Comparison of ENCODE assay signal across 17 cellular contexts in the genomic region with DNA sequence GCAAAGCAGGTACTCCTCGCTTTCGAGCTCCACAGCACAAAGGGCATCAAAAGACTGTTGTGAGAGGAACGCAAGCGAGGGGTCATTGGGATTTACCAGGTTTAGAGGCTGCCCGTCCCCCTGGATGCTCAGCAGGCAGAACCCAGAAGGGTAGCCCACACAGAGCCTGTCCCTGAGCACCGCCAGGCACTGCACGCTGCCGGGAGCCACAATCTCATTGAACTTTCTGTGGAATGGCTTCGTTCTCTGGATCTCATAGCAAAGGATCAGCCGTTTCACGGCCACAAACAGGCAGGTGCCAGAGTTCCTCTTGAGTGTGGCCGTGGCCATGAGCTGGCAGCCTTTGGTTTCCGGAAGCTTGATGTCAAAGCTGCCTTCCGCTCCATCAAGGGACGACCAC. TPM values are rescaled to one million over a fixed set of nuclear protein-coding genes. Genes with fewer than 3 reads are reported as not detected.
DNase-seq lines count a peak whose midpoint lies in the region; ATAC-seq, FAIRE-seq and TF ChIP-seq lines count a peak whose summit lies in the region.
"Had no signal": no experiment of that assay in that cellular context is flagged by ENCODE, and none has a peak within 500 bp of the region (broad histone marks: within the 10 kb centered on the region; RNA-seq: fewer than 3 reads in every experiment).

No MANE protein-coding gene starts in this region.

- H3K79me1 ChIP-seq in H9 (ENCODE audit: insufficient read depth, low read depth, low read length, poor library complexity, severe bottlenecking) = no peaks in the 10 kb centered on the region

- no peak overlapping the region for H3K18ac ChIP-seq in H9 (ENCODE audit: insufficient read length, low read depth, low read length)

- no peak for TF ChIP-seq POLR2A in endothelial cell of umbilical vein (IDR thresholded peaks at IDR 0.05; ENCODE audit: low read depth, low read length)

- H2BK5ac ChIP-seq in H9 (ENCODE audit: insufficient read length, low read length) = no peak overlapping the region

- H3K9ac ChIP-seq in PC-3 (ENCODE audit: low read length) (no peak overlapping the region), endothelial cell of umbilical vein (replicated peaks; ENCODE audit: extremely low read depth, insufficient read depth, low read length) (no peak overlapping the region), H9 (ENCODE audit: extremely low read depth, insufficient read length, low read length) (no peak overlapping the region)
- H3K9ac ChIP-seq: BLaER1 had no signal

- no peak overlapping the region for H3K56ac ChIP-seq in H9 (ENCODE audit: insufficient read length, low read depth, low read length)

- no peak overlapping the region for H2BK15ac ChIP-seq in H9 (ENCODE audit: low read depth, low read length)

- POLR2A ChIA-PET in activated naive CD8-positive, alpha-beta T cell treated with anti-CD3 and anti-CD28 coated beads, Interleukin-2, amount 10 ng/mL, durations not matched to agents 7 days and 5 days (lab: Charles Lee) = no interaction called here
- POLR2A ChIA-PET in PC-3 (lab: Charles Lee; ENCODE audit: unreplicated experiment) (interaction anchor here (0.6 kb wide), 1 partner anchor 9 kb away, joined by 5 read pairs; no protein-coding TSS in a partner anchor), endothelial cell of umbilical vein (lab: Charles Lee) (no interaction called here)

- intact Hi-C loops in PC-3 (cut with micrococcal nuclease) = no loop called here
- intact Hi-C loops in endothelial cell of umbilical vein (cut with micrococcal nuclease) = no loop called here

- H2AK5ac ChIP-seq in H9 (ENCODE audit: insufficient read length, low read length) = no peak overlapping the region

- H3K9me1 ChIP-seq in endothelial cell of umbilical vein (replicated peaks; ENCODE audit: control insufficient read depth, extremely low read depth, insufficient read depth, low read length) = no peaks in the 10 kb centered on the region

- TF ChIP-seq CTCF in PC-3 (conservative IDR thresholded peaks at IDR 0.05; ENCODE audit: low read depth, low read length) (no peak), endothelial cell of umbilical vein (IDR thresholded peaks at IDR 0.05; ENCODE audit: extremely low read depth in 1 of 2, insufficient read depth in 1 of 2, low read depth in 1 of 2, low read length in 2 of 2) (no peak), H9 (conservative IDR thresholded peaks at IDR 0.05) (no peak)

- H2BK120ac ChIP-seq in H9 (ENCODE audit: low read depth, low read length, poor library complexity, severe bottlenecking) = no peak overlapping the region

- no peak overlapping the region for H4K91ac ChIP-seq in H9 (ENCODE audit: insufficient read length, low read depth, low read length)

- H3K4me1 ChIP-seq in PC-3 (ENCODE audit: insufficient read depth, low read length) (peaks cover 3% of the 10 kb centered on the region), endothelial cell of umbilical vein (ENCODE audit: control insufficient read depth, extremely low read depth, insufficient read depth, low read length) (no peaks in the 10 kb centered on the region), H9 (ENCODE audit: insufficient read depth, low read length) (no peaks in the 10 kb centered on the region)
- H3K4me1 ChIP-seq: Caco-2 had no signal

- no peak for ATAC-seq in activated naive CD8-positive, alpha-beta T cell treated with anti-CD3 and anti-CD28 coated beads, Interleukin-2, amount 10 ng/mL, durations not matched to agents 7 days and 5 days (ENCODE audit: low read depth)
- ATAC-seq in PC-3 = no peak
- ATAC-seq in stimulated activated memory B cell treated with anti-CD40 and anti-IgM and Interleukin-4, amounts not matched to agents 10 μg/mL and 1 μg/mL and 100 μg/mL, for 72 hours = no peak

- BruUV-seq in PC-3 (replicated peaks; lab: Mats Ljungman, UMichigan) (TSS peak; percentile 35), endothelial cell of umbilical vein (replicated peaks; lab: Mats Ljungman, UMichigan) (TSS peak; percentile 66)

- peaks cover 45% of the 10 kb centered on the region for H3K36me3 ChIP-seq in PC-3 (ENCODE audit: low read depth, low read length)
- peaks cover 27 to 80% of the 10 kb centered on the region in 2 experiments for H3K36me3 ChIP-seq in endothelial cell of umbilical vein (ENCODE audit: control insufficient read depth in 2 of 2, extremely low read depth in 1 of 2, insufficient read depth in 2 of 2, low read length in 2 of 2)
- peaks cover 35% of the 10 kb centered on the region for H3K36me3 ChIP-seq in H7 (replicated peaks; ENCODE audit: control insufficient read depth, insufficient read depth, low read length)

- H3K9me3 Mint-ChIP-seq in activated naive CD8-positive, alpha-beta T cell treated with anti-CD3 and anti-CD28 coated beads, Interleukin-2, amount 10 ng/mL, durations not matched to agents 7 days and 5 days = no peaks in the 10 kb centered on the region
- no peaks in the 10 kb centered on the region for H3K9me3 Mint-ChIP-seq in activated naive CD8-positive, alpha-beta T cell treated with anti-CD3 and anti-CD28 coated beads for 36 hours
- no peaks in the 10 kb centered on the region for H3K9me3 Mint-ChIP-seq in stimulated activated memory B cell treated with anti-CD40 and anti-IgM and Interleukin-4, amounts not matched to agents 10 μg/mL and 1 μg/mL and 100 μg/mL, for 72 hours
- no peaks in the 10 kb centered on the region for H3K9me3 Mint-ChIP-seq in activated T-cell treated with anti-CD3 and anti-CD28 coated beads, Interleukin-2, amount 50 U/mL, for 24 hours
- H3K9me3 Mint-ChIP-seq in H9 = no peaks in the 10 kb centered on the region
- H3K9me3 Mint-ChIP-seq: CD8-positive, alpha-beta memory T cell had no signal

- no peak overlapping the region for H4K5ac ChIP-seq in H9 (ENCODE audit: insufficient read length, low read depth, low read length)

- H3K79me2 ChIP-seq in PC-3 (ENCODE audit: low read length) (no peaks in the 10 kb centered on the region), endothelial cell of umbilical vein (ENCODE audit: control insufficient read depth, insufficient read depth, low read length) (no peaks in the 10 kb centered on the region), H9 (ENCODE audit: insufficient read depth, low read length) (no peaks in the 10 kb centered on the region)

- no peak overlapping the region for H3K4ac ChIP-seq in H9 (ENCODE audit: low read depth, low read length)

- no peak overlapping the region for H2BK20ac ChIP-seq in H9 (ENCODE audit: low read depth, low read length, poor library complexity, severe bottlenecking)

- no peak overlapping the region for H3K4me3 Mint-ChIP-seq in activated naive CD8-positive, alpha-beta T cell treated with anti-CD3 and anti-CD28 coated beads, Interleukin-2, amount 10 ng/mL, durations not matched to agents 7 days and 5 days
- no peak overlapping the region for H3K4me3 Mint-ChIP-seq in activated naive CD8-positive, alpha-beta T cell treated with anti-CD3 and anti-CD28 coated beads for 36 hours
- no peak overlapping the region for H3K4me3 Mint-ChIP-seq in stimulated activated memory B cell treated with anti-CD40 and anti-IgM and Interleukin-4, amounts not matched to agents 10 μg/mL and 1 μg/mL and 100 μg/mL, for 72 hours
- H3K4me3 Mint-ChIP-seq in activated T-cell treated with anti-CD3 and anti-CD28 coated beads, Interleukin-2, amount 50 U/mL, for 24 hours = no peak overlapping the region
- no peak overlapping the region for H3K4me3 Mint-ChIP-seq in H9
- H3K4me3 Mint-ChIP-seq: CD8-positive, alpha-beta memory T cell had no signal

- H3K4me2 ChIP-seq in PC-3 (ENCODE audit: low read length) = no peak overlapping the region
- no peak overlapping the region for H3K4me2 ChIP-seq in endothelial cell of umbilical vein (ENCODE audit: insufficient read depth, low read length)
- no peak overlapping the region for H3K4me2 ChIP-seq in H9 (ENCODE audit: insufficient read depth, insufficient read length, low read length)
- H3K4me2 ChIP-seq: BLaER1 had no signal

- dilution Hi-C loops in endothelial cell of umbilical vein (cut with MboI; ENCODE audit: extremely low pct_ligation_motif_present, low sequenced_read_pairs) = no loop called here

- H3K9me2 ChIP-seq in PC-3 (replicated peaks; ENCODE audit: low read length) = no peaks in the 10 kb centered on the region

- H3K36me3 Mint-ChIP-seq in activated naive CD8-positive, alpha-beta T cell treated with anti-CD3 and anti-CD28 coated beads, Interleukin-2, amount 10 ng/mL, durations not matched to agents 7 days and 5 days = no peaks in the 10 kb centered on the region
- H3K36me3 Mint-ChIP-seq in activated naive CD8-positive, alpha-beta T cell treated with anti-CD3 and anti-CD28 coated beads for 36 hours = no peaks in the 10 kb centered on the region
- H3K36me3 Mint-ChIP-seq in stimulated activated memory B cell treated with anti-CD40 and anti-IgM and Interleukin-4, amounts not matched to agents 10 μg/mL and 1 μg/mL and 100 μg/mL, for 72 hours = peaks cover 50% of the 10 kb centered on the region
- H3K36me3 Mint-ChIP-seq in activated T-cell treated with anti-CD3 and anti-CD28 coated beads, Interleukin-2, amount 50 U/mL, for 24 hours (ENCODE audit: low read depth) = peaks cover 2% of the 10 kb centered on the region
- H3K36me3 Mint-ChIP-seq in H9 (ENCODE audit: insufficient read depth in 1 of 3, low read depth in 3 of 3) = peaks cover 36 to 84% (median 69%) of the 10 kb centered on the region in 3 experiments
- H3K36me3 Mint-ChIP-seq: CD8-positive, alpha-beta memory T cell had no signal

- CTCF ChIA-PET in PC-3 (lab: Charles Lee) = no interaction called here
- CTCF ChIA-PET in endothelial cell of umbilical vein (lab: Charles Lee) = interaction anchor here (0.8 kb wide), 1 partner anchor 249 kb away, joined by 3 read pairs; no protein-coding TSS in a partner anchor

- H3K27me3 ChIP-seq in PC-3 (ENCODE audit: low read length) (no peaks in the 10 kb centered on the region), endothelial cell of umbilical vein (ENCODE audit: control insufficient read depth in 2 of 2, insufficient read depth in 2 of 2, low read length in 2 of 2) (no peaks in the 10 kb centered on the region), H7 (ENCODE audit: control insufficient read depth, insufficient read depth, low read length) (no peaks in the 10 kb centered on the region), H9 (ENCODE audit: insufficient read depth, low read length) (no peaks in the 10 kb centered on the region)
- H3K27me3 ChIP-seq: BLaER1 had no signal

- H3K9me3 ChIP-seq in PC-3 (ENCODE audit: low read length) (no peaks in the 10 kb centered on the region), endothelial cell of umbilical vein (replicated peaks; ENCODE audit: control insufficient read depth, insufficient read depth, low read length) (no peaks in the 10 kb centered on the region), H9 (ENCODE audit: control insufficient read depth, low read depth, low read length) (no peaks in the 10 kb centered on the region)
- H3K9me3 ChIP-seq: BLaER1, Caco-2 had no signal

- no peak overlapping the region for H3T11ph ChIP-seq in H9 (ENCODE audit: low read length)

- H3F3A ChIP-seq in PC-3 (ENCODE audit: low read length, unreplicated experiment) = no peaks in the 10 kb centered on the region

- no peak overlapping the region for H4K8ac ChIP-seq in H9 (replicated peaks; ENCODE audit: insufficient read length, low read depth, low read length)

- H3K4me3 ChIP-seq in PC-3 (ENCODE audit: low read length) (no peak overlapping the region), endothelial cell of umbilical vein (replicated peaks in 1 of 3; ENCODE audit: insufficient read depth in 1 of 3, low read depth in 1 of 3, low read length in 3 of 3) (no peak overlapping the region), H7 (ENCODE audit: insufficient read depth, low read depth, low read length) (no peak overlapping the region)
- H3K4me3 ChIP-seq: BLaER1 had no signal

- no peaks in the 10 kb centered on the region for H3K27me3 Mint-ChIP-seq in activated naive CD8-positive, alpha-beta T cell treated with anti-CD3 and anti-CD28 coated beads, Interleukin-2, amount 10 ng/mL, durations not matched to agents 7 days and 5 days
- H3K27me3 Mint-ChIP-seq in activated naive CD8-positive, alpha-beta T cell treated with anti-CD3 and anti-CD28 coated beads for 36 hours = no peaks in the 10 kb centered on the region
- H3K27me3 Mint-ChIP-seq in stimulated activated memory B cell treated with anti-CD40 and anti-IgM and Interleukin-4, amounts not matched to agents 10 μg/mL and 1 μg/mL and 100 μg/mL, for 72 hours = no peaks in the 10 kb centered on the region
- no peaks in the 10 kb centered on the region for H3K27me3 Mint-ChIP-seq in activated T-cell treated with anti-CD3 and anti-CD28 coated beads, Interleukin-2, amount 50 U/mL, for 24 hours
- H3K27me3 Mint-ChIP-seq in H9 (ENCODE audit: low read depth) = no peaks in the 10 kb centered on the region

- H2BK12ac ChIP-seq in H9 (ENCODE audit: insufficient read length, low read depth, low read length) = no peak overlapping the region

- H3K23me2 ChIP-seq in H9 (ENCODE audit: insufficient read length, low read depth, low read length, poor library complexity, severe bottlenecking) = no peaks in the 10 kb centered on the region

- no peak overlapping the region for H3K14ac ChIP-seq in H9 (ENCODE audit: insufficient read depth, low read length)

- no peak for DNase-seq in activated naive CD8-positive, alpha-beta T cell treated with anti-CD3 and anti-CD28 coated beads, Interleukin-2, amount 10 ng/mL, durations not matched to agents 7 days and 5 days
- DNase-seq in activated naive CD8-positive, alpha-beta T cell treated with anti-CD3 and anti-CD28 coated beads for 36 hours = no peak
- DNase-seq in PC-3 (no peak), endothelial cell of umbilical vein (ENCODE audit: low read depth, low spot score) (no peak), H7 (no peak), H9 (no peak)
- DNase-seq in activated T-cell treated with anti-CD3 and anti-CD28 coated beads, Interleukin-2, amount 50 U/mL, for 24 hours = no peak
- DNase-seq: AML-193; Caco-2; CD8-positive, alpha-beta memory T cell; DND-41; GDM1 had no signal

- H4K20me1 ChIP-seq in PC-3 (ENCODE audit: low read length) (no peaks in the 10 kb centered on the region), endothelial cell of umbilical vein (replicated peaks; ENCODE audit: control insufficient read depth, extremely low read depth, insufficient read depth, low read length) (no peaks in the 10 kb centered on the region), H9 (ENCODE audit: control insufficient read depth, insufficient read depth, insufficient read length) (no peaks in the 10 kb centered on the region)
- H4K20me1 ChIP-seq: BLaER1 had no signal

- no peak overlapping the region for H3K23ac ChIP-seq in H9 (ENCODE audit: insufficient read length, low read depth, low read length)

- no peak for FAIRE-seq in endothelial cell of umbilical vein (lab: Jason Lieb, UNC)
- FAIRE-seq: GM19239, H1 had no signal

- peaks cover 12% of the 10 kb centered on the region for H3K4me1 Mint-ChIP-seq in activated naive CD8-positive, alpha-beta T cell treated with anti-CD3 and anti-CD28 coated beads, Interleukin-2, amount 10 ng/mL, durations not matched to agents 7 days and 5 days
- H3K4me1 Mint-ChIP-seq in activated naive CD8-positive, alpha-beta T cell treated with anti-CD3 and anti-CD28 coated beads for 36 hours = peaks cover 7% of the 10 kb centered on the region
- peaks cover 40% of the 10 kb centered on the region for H3K4me1 Mint-ChIP-seq in stimulated activated memory B cell treated with anti-CD40 and anti-IgM and Interleukin-4, amounts not matched to agents 10 μg/mL and 1 μg/mL and 100 μg/mL, for 72 hours
- H3K4me1 Mint-ChIP-seq in activated T-cell treated with anti-CD3 and anti-CD28 coated beads, Interleukin-2, amount 50 U/mL, for 24 hours (ENCODE audit: low read depth) = peaks cover 18% of the 10 kb centered on the region
- no peaks in the 10 kb centered on the region for H3K4me1 Mint-ChIP-seq in H9

- WGBS in H9 (ENCODE audit: extremely low coverage, insufficient read length, low lambda C conversion rate) = no CpG with 5 or more reads among the region's 15 CpGs

- H3K27ac Mint-ChIP-seq in activated naive CD8-positive, alpha-beta T cell treated with anti-CD3 and anti-CD28 coated beads, Interleukin-2, amount 10 ng/mL, durations not matched to agents 7 days and 5 days = peak overlapping the region; percentile 42
- no peak overlapping the region for H3K27ac Mint-ChIP-seq in activated naive CD8-positive, alpha-beta T cell treated with anti-CD3 and anti-CD28 coated beads for 36 hours
- H3K27ac Mint-ChIP-seq in stimulated activated memory B cell treated with anti-CD40 and anti-IgM and Interleukin-4, amounts not matched to agents 10 μg/mL and 1 μg/mL and 100 μg/mL, for 72 hours = peak overlapping the region; percentile 30
- H3K27ac Mint-ChIP-seq in activated T-cell treated with anti-CD3 and anti-CD28 coated beads, Interleukin-2, amount 50 U/mL, for 24 hours = no peak overlapping the region
- H3K27ac Mint-ChIP-seq in H9 = no peak overlapping the region

- no peak overlapping the region for H2AFZ ChIP-seq in PC-3 (ENCODE audit: low read length)
- H2AFZ ChIP-seq in endothelial cell of umbilical vein (ENCODE audit: low read depth, low read length) = no peak overlapping the region
- no peak overlapping the region for H2AFZ ChIP-seq in H9 (ENCODE audit: low read length)

- no peak overlapping the region for H3K27ac ChIP-seq in PC-3 (ENCODE audit: low read length)
- H3K27ac ChIP-seq in endothelial cell of umbilical vein (ENCODE audit: insufficient read depth, low read depth, low read length) = no peak overlapping the region
- H3K27ac ChIP-seq in H9 (ENCODE audit: insufficient read length, low read depth, low read length) = no peak overlapping the region
- H3K27ac ChIP-seq: 22Rv1 had no signal

RNA-seq across cellular contexts. Expression of a gene that starts 21.5 kb away (rescaled TPM):
- 1 to 10 TPM; 2.5 to 2.9 TPM for total RNA-seq in activated naive CD8-positive, alpha-beta T cell treated with anti-CD3 and anti-CD28 coated beads, Interleukin-2, amount 10 ng/mL, durations not matched to agents 7 days and 5 days
- total RNA-seq in activated naive CD8-positive, alpha-beta T cell treated with anti-CD3 and anti-CD28 coated beads for 36 hours = 1 to 10 TPM in 1 of 2 experiments, under 1 TPM in 1; 0.72 to 2.0 TPM
- total RNA-seq in PC-3 (2014; rRNA removed) = 0.17 TPM in 1 of 2 replicates, not detected in the other
- total RNA-seq in endothelial cell of umbilical vein = not detected in 2 replicates
- polyA plus RNA-seq in endothelial cell of umbilical vein = 0.03 and 0.05 TPM in 2 replicates
- polyA plus RNA-seq in endothelial cell of umbilical vein (2011; cell fraction: cytosol; rRNA removed) = not detected in 2 replicates
- 0.13 and 0.25 TPM in 2 replicates for polyA plus RNA-seq in endothelial cell of umbilical vein (2011; cell fraction: nucleus; rRNA removed)
- not detected in 2 replicates for polyA plus RNA-seq in endothelial cell of umbilical vein (2012)
- not detected in 2 replicates for polyA minus RNA-seq in endothelial cell of umbilical vein
- not detected for polyA minus RNA-seq in endothelial cell of umbilical vein (2011; cell fraction: cytosol; rRNA and poly(A)+ RNA removed)
- 0.19 TPM in 1 of 2 replicates, not detected in the other for polyA minus RNA-seq in endothelial cell of umbilical vein (2011; cell fraction: nucleus; rRNA and poly(A)+ RNA removed)
- total RNA-seq in H7 (2014; rRNA removed; shearing (Covaris generic)) = 0.92 and 1.7 TPM in 2 replicates
- 1.9 and 2.2 TPM in 2 replicates for total RNA-seq in H9 (2021)

Comparison
In these comparisons a context has a peak if more than half of its experiments do, and no peak if none do; other contexts are left out.
1. H3K27ac Mint-ChIP-seq: peak in activated naive CD8-positive, alpha-beta T cell treated with anti-CD3 and anti-CD28 coated beads, Interleukin-2, amount 10 ng/mL, durations not matched to agents 7 days and 5 days (single experiment) and stimulated activated memory B cell treated with anti-CD40 and anti-IgM and Interleukin-4, amounts not matched to agents 10 μg/mL and 1 μg/mL and 100 μg/mL, for 72 hours (single experiment); none in activated naive CD8-positive, alpha-beta T cell treated with anti-CD3 and anti-CD28 coated beads for 36 hours (single experiment), activated T-cell treated with anti-CD3 and anti-CD28 coated beads, Interleukin-2, amount 50 U/mL, for 24 hours (single experiment) and H9 (0 of 3).